Comparison of ENCODE assay signal across 8 cellular contexts in the genomic region with DNA sequence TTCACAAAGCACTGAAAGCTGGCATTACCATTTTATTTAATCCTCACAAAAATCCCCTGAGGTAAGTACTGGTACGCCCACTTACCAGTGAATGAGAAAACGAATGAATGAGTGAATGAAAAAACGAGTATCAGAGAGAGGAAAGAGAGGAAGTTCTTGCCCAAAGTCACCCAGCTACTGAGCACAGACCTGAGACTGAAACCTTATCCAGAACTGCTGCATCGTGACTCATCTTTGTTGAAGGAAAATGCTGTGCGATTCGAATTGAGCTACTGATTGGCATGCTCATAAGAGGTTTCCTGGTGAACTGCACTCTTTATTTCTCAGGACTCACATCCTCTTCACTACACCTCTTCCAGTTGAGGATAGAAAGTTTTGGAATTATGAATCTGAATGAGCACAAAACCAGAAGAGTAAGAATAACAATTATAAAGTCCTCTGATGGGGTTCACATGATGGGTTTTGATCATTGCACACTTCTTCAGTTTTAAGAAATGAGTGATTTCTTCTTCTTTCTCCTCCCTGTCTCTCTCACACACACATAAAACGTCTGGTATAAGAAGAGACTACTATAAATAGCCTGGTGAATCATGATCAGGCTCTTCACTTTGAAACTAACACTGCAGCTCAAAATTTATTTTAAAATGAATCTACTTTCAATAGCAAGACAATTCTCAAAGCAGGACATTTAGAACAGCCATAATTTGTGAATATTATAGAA. TPM values are rescaled to one million over a fixed set of nuclear protein-coding genes. Genes with fewer than 3 reads are reported as not detected.
A peak's percentile ranks its signal among the peaks of the same experiment; 100 is the strongest.
DNase-seq lines count a peak whose midpoint lies in the region; ATAC-seq and TF ChIP-seq lines count a peak whose summit lies in the region.

No MANE protein-coding gene starts in this region.

- H3K9me3 ChIP-seq in body of pancreas: no peaks in the 10 kb centered on the region

- peaks cover 85% of the 10 kb centered on the region for H3K4me1 Mint-ChIP-seq in activated T-cell treated with anti-CD3 and anti-CD28 coated beads, Interleukin-2, amount 50 U/mL, for 24 hours (ENCODE audit: low read depth)
- peaks cover 14% of the 10 kb centered on the region for H3K4me1 Mint-ChIP-seq in endothelial cell (ENCODE audit: unreplicated experiment)

- H3K27ac ChIP-seq in body of pancreas: no peak overlapping the region

- no peaks in the 10 kb centered on the region for H3K27me3 Mint-ChIP-seq in activated T-cell treated with anti-CD3 and anti-CD28 coated beads, Interleukin-2, amount 50 U/mL, for 24 hours
- peaks cover 3% of the 10 kb centered on the region for H3K27me3 Mint-ChIP-seq in endothelial cell (ENCODE audit: unreplicated experiment)

- no peak overlapping the region for H3K4me3 ChIP-seq in body of pancreas

- no peak for TF ChIP-seq POLR2A in body of pancreas (IDR thresholded peaks at IDR 0.05)

- H3K9me3 Mint-ChIP-seq in activated T-cell treated with anti-CD3 and anti-CD28 coated beads, Interleukin-2, amount 50 U/mL, for 24 hours: no peaks in the 10 kb centered on the region
- no peaks in the 10 kb centered on the region for H3K9me3 Mint-ChIP-seq in endothelial cell (ENCODE audit: unreplicated experiment)

- H3K36me3 ChIP-seq in body of pancreas (replicated peaks in 1 of 2; ENCODE audit: insufficient read depth in 1 of 2, low read depth in 2 of 2): no peaks in the 10 kb centered on the region

- H3K27ac Mint-ChIP-seq in activated T-cell treated with anti-CD3 and anti-CD28 coated beads, Interleukin-2, amount 50 U/mL, for 24 hours: peak overlapping the region; percentile 99
- no peak overlapping the region for H3K27ac Mint-ChIP-seq in endothelial cell (ENCODE audit: unreplicated experiment)

- in situ Hi-C loops in ACHN (cut with HindIII; ENCODE audit: low pct_ligation_motif_present, low pct_unique_long_range_greater_than_20kb, low sequenced_read_pairs): no loop called here

- 67 to 69% methylated on average over 7 of the region's 7 CpGs for WGBS in body of pancreas, 2 donors

- H3K4me3 Mint-ChIP-seq in activated T-cell treated with anti-CD3 and anti-CD28 coated beads, Interleukin-2, amount 50 U/mL, for 24 hours: peak overlapping the region; percentile 54
- no peak overlapping the region for H3K4me3 Mint-ChIP-seq in endothelial cell (ENCODE audit: unreplicated experiment)

- no peaks in the 10 kb centered on the region for H3K27me3 ChIP-seq in body of pancreas

- DNase-seq in ACHN (peak; percentile 50), kidney tubule cell (ENCODE audit: low spot score) (peak; percentile 85), body of pancreas (no peak), endothelial cell (ENCODE audit: low spot score) (no peak)
- no peak for DNase-seq in activated T-cell treated with anti-CD3 and anti-CD28 coated beads, Interleukin-2, amount 50 U/mL, for 24 hours
- no peak for DNase-seq in NK-92 treated with Interleukin-12 subunit alpha and Interleukin-12 subunit beta, amount 100 ng/mL, for 24 hours (lab: John Stamatoyannopoulos, UW)

- H3K36me3 Mint-ChIP-seq in activated T-cell treated with anti-CD3 and anti-CD28 coated beads, Interleukin-2, amount 50 U/mL, for 24 hours (ENCODE audit: low read depth): peaks cover 89% of the 10 kb centered on the region
- no peaks in the 10 kb centered on the region for H3K36me3 Mint-ChIP-seq in endothelial cell (ENCODE audit: low read depth, unreplicated experiment)

- H3K4me1 ChIP-seq in body of pancreas: no peaks in the 10 kb centered on the region

- ATAC-seq in GM19043 (IDR thresholded peaks at IDR 0.05; ENCODE audit: low read depth, unreplicated experiment) (peak; percentile 36), HG03521 (IDR thresholded peaks at IDR 0.05; ENCODE audit: unreplicated experiment) (peak; percentile 33), body of pancreas (no peak)

- no peak for TF ChIP-seq CTCF in body of pancreas (IDR thresholded peaks at IDR 0.05)
- TF ChIP-seq CTCF in endothelial cell (IDR thresholded peaks at IDR 0.05; ENCODE audit: unreplicated experiment): no peak

- intact Hi-C loops in body of pancreas (cut with DNase I): no loop called here

RNA-seq across cellular contexts. Expression of gene IL12RB2, which starts 32.1 kb away (rescaled TPM):
- total RNA-seq in body of pancreas: 1 to 10 TPM; 1.3 to 3.3 TPM
- 0.36 TPM for total RNA-seq in endothelial cell (ENCODE audit: unreplicated experiment)

Comparison
In these comparisons a context has a peak if more than half of its experiments do, and no peak if none do; other contexts are left out.
1. DNase-seq: peak in ACHN (single experiment) and kidney tubule cell (single experiment); none in activated T-cell treated with anti-CD3 and anti-CD28 coated beads, Interleukin-2, amount 50 U/mL, for 24 hours (single experiment), body of pancreas (0 of 4), endothelial cell (single experiment) and NK-92 treated with Interleukin-12 subunit alpha and Interleukin-12 subunit beta, amount 100 ng/mL, for 24 hours (single experiment).